27 cellular contexts compared by ENCODE assay signal in the genomic region with DNA sequence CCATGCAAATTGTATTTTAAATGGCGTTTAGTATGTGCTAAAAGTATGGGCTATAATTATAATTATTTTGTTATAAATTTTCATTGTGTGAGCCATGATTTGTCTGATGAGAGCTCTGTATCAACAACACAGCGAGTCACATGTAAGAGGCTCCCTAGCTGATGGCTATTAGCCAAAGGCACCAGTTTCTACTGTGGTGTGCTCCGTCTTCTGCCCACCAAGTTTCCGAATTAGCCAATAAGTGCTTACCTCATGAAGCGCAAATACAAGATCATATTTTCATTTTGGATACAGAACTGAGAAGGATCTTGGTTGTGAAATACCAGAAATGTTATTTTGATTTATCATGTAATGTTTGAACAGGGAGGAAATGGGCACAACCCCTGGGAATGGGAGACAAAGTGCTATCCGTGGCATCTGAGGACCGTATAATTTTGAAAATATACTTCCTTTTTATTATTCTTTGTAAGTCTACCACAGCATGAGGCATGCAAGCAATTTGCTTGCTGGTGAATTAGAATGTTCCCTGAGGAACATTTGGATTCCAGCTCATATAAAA.
DNase-seq lines count a peak whose midpoint lies in the region; ATAC-seq, FAIRE-seq and TF ChIP-seq lines count a peak whose summit lies in the region.
"Had no signal": no experiment of that assay in that cellular context is flagged by ENCODE, and none has a peak within 500 bp of the region (broad histone marks: within the 10 kb centered on the region; RNA-seq: fewer than 3 reads in every experiment).

No MANE protein-coding gene starts in this region.

- TF ChIP-seq EP300 in SK-N-SH (IDR thresholded peaks at IDR 0.05; ENCODE audit: borderline replicate concordance in 1 of 2, low read depth in 1 of 2, low read length in 1 of 2), result no peak

- H3K27me3 ChIP-seq in SK-N-SH (ENCODE audit: insufficient read depth) (no peaks in the 10 kb centered on the region), astrocyte (ENCODE audit: insufficient read depth, low read length) (no peaks in the 10 kb centered on the region), prostate gland (replicated peaks; ENCODE audit: insufficient read depth) (no peaks in the 10 kb centered on the region)
- H3K27me3 ChIP-seq: cardiac muscle cell, gastrocnemius medialis, tibial nerve had no signal

- no peak overlapping the region for H3K4me3 Mint-ChIP-seq in astrocyte (ENCODE audit: unreplicated experiment)
- H3K4me3 Mint-ChIP-seq: activated B cell treated with CpG ODN at 0.5 μM for 24 hours; activated CD4-positive, alpha-beta memory T cell treated with anti-CD3 and anti-CD28 coated beads, Interleukin-2, amount 10 ng/mL, durations not matched to agents 7 days and 5 days; activated naive CD8-positive, alpha-beta T cell treated with anti-CD3 and anti-CD28 coated beads, Interleukin-2, amount 50 U/mL, for 24 hours; IgD-negative memory B cell; neural crest cell; stimulated activated naive CD8-positive, alpha-beta T cell treated with anti-CD3 and anti-CD28 coated beads, Interleukin-15, Interleukin-2, amounts not matched to agents 100 ng/mL and 50 ng/mL, for 24 hours had no signal

- no peaks in the 10 kb centered on the region for H3K9me2 ChIP-seq in SK-N-SH

- FAIRE-seq in astrocyte (lab: Jason Lieb, UNC), result no peak
- FAIRE-seq: islet of Langerhans had no signal

- H3K9ac ChIP-seq in SK-N-SH, result no peak overlapping the region
- H3K9ac ChIP-seq in astrocyte (ENCODE audit: low read length), result no peak overlapping the region

- peaks cover 2% of the 10 kb centered on the region for H3K9me3 Mint-ChIP-seq in astrocyte (ENCODE audit: unreplicated experiment)
- H3K9me3 Mint-ChIP-seq: activated B cell treated with CpG ODN at 0.5 μM for 24 hours; activated CD4-positive, alpha-beta memory T cell treated with anti-CD3 and anti-CD28 coated beads, Interleukin-2, amount 10 ng/mL, durations not matched to agents 7 days and 5 days; activated naive CD8-positive, alpha-beta T cell treated with anti-CD3 and anti-CD28 coated beads, Interleukin-2, amount 50 U/mL, for 24 hours; IgD-negative memory B cell; neural crest cell; stimulated activated naive CD8-positive, alpha-beta T cell treated with anti-CD3 and anti-CD28 coated beads, Interleukin-15, Interleukin-2, amounts not matched to agents 100 ng/mL and 50 ng/mL, for 24 hours had no signal

- H3K9me3 ChIP-seq in SK-N-SH, result no peaks in the 10 kb centered on the region
- H3K9me3 ChIP-seq in astrocyte (ENCODE audit: insufficient read depth, low read depth, low read length), result no peaks in the 10 kb centered on the region
- H3K9me3 ChIP-seq in prostate gland, result no peaks in the 10 kb centered on the region
- H3K9me3 ChIP-seq: Caco-2, gastrocnemius medialis, tibial nerve had no signal

- WGBS in SK-N-SH (ENCODE audit: low lambda C conversion rate), result 65% methylated on average over 7 of the region's 7 CpGs
- 57% methylated on average over 7 of the region's 7 CpGs for WGBS in prostate gland

- no peak for TF ChIP-seq POLR2A in prostate gland (IDR thresholded peaks at IDR 0.05)

- no peak for ATAC-seq in SK-N-SH treated with all-trans-retinoic acid at 6 μM for 48 hours
- ATAC-seq: activated naive CD8-positive, alpha-beta T cell treated with anti-CD3 and anti-CD28 coated beads, Interleukin-2, amount 50 U/mL, for 24 hours; gastrocnemius medialis had no signal

- no peaks in the 10 kb centered on the region for H3K36me3 Mint-ChIP-seq in astrocyte (ENCODE audit: low read depth, unreplicated experiment)
- H3K36me3 Mint-ChIP-seq: IgD-negative memory B cell had no signal

- H3K36me3 ChIP-seq in SK-N-SH (replicated peaks in 1 of 2; ENCODE audit: control insufficient read depth in 1 of 2, insufficient read depth in 2 of 2, low read length in 1 of 2) (no peaks in the 10 kb centered on the region), astrocyte (ENCODE audit: insufficient read depth, low read length) (no peaks in the 10 kb centered on the region), prostate gland (no peaks in the 10 kb centered on the region)
- H3K36me3 ChIP-seq: cardiac muscle cell, gastrocnemius medialis, tibial nerve had no signal

- H3F3A ChIP-seq in SK-N-SH (replicated peaks; ENCODE audit: insufficient read depth), result no peaks in the 10 kb centered on the region

- H3K27ac Mint-ChIP-seq in astrocyte (ENCODE audit: unreplicated experiment), result no peak overlapping the region
- H3K27ac Mint-ChIP-seq: activated B cell treated with CpG ODN at 0.5 μM for 24 hours; activated CD4-positive, alpha-beta memory T cell treated with anti-CD3 and anti-CD28 coated beads, Interleukin-2, amount 10 ng/mL, durations not matched to agents 7 days and 5 days; activated naive CD8-positive, alpha-beta T cell treated with anti-CD3 and anti-CD28 coated beads, Interleukin-2, amount 50 U/mL, for 24 hours; IgD-negative memory B cell; stimulated activated naive CD8-positive, alpha-beta T cell treated with anti-CD3 and anti-CD28 coated beads, Interleukin-15, Interleukin-2, amounts not matched to agents 100 ng/mL and 50 ng/mL, for 24 hours had no signal

- no peak overlapping the region for H3K4me3 ChIP-seq in SK-N-SH (ENCODE audit: low read depth in 2 of 2, low read length in 1 of 2)
- no peak overlapping the region for H3K4me3 ChIP-seq in astrocyte (ENCODE audit: insufficient read depth, low read depth, low read length)
- no peak overlapping the region for H3K4me3 ChIP-seq in prostate gland
- H3K4me3 ChIP-seq: cardiac muscle cell, gastrocnemius medialis, tibial nerve had no signal

- intact Hi-C loops in prostate gland (cut with DNase I), result no loop called here

- no peak overlapping the region for H3K4me2 ChIP-seq in SK-N-SH
- H3K4me2 ChIP-seq in astrocyte (ENCODE audit: low read length), result no peak overlapping the region

- DNase-seq in SK-N-SH (no peak), astrocyte (ENCODE audit: low read depth) (peak; percentile 23), fibroblast of the conjunctiva (ENCODE audit: low read depth) (peak; percentile 27), stromal cell of bone marrow (ENCODE audit: low read depth) (peak; percentile 44), prostate gland (ENCODE audit: low spot score) (no peak)
- no peak for DNase-seq in stimulated activated naive CD4-positive, alpha-beta T cell (lab: John Stamatoyannopoulos, UW)
- DNase-seq in activated CD4-positive, alpha-beta T cell treated with anti-CD3 and anti-CD28 coated beads, Interleukin-2, amount 50 U/mL, for 1 hour, result no peak
- DNase-seq: activated B cell treated with CpG ODN at 0.5 μM for 24 hours; activated CD4-positive, alpha-beta memory T cell treated with anti-CD3 and anti-CD28 coated beads, Interleukin-2, amount 10 ng/mL, durations not matched to agents 7 days and 5 days; activated gamma-delta T cell; activated naive CD8-positive, alpha-beta T cell treated with anti-CD3 and anti-CD28 coated beads, Interleukin-2, amount 50 U/mL, for 24 hours; Caco-2; dermis blood vessel endothelial cell; gastrocnemius medialis; H7; hypothalamus; NCI-H526; stimulated activated CD4-positive, alpha-beta T cell treated with anti-CD3 and anti-CD28 coated beads, Interleukin-4, amount 100 ng/mL, for 24 hours; T1000 had no signal

- H3K27me3 Mint-ChIP-seq in astrocyte (ENCODE audit: low read depth, unreplicated experiment), result no peaks in the 10 kb centered on the region
- H3K27me3 Mint-ChIP-seq: activated B cell treated with CpG ODN at 0.5 μM for 24 hours, IgD-negative memory B cell had no signal

- no peaks in the 10 kb centered on the region for H3K4me1 Mint-ChIP-seq in astrocyte (ENCODE audit: low read depth, unreplicated experiment)
- H3K4me1 Mint-ChIP-seq: activated B cell treated with CpG ODN at 0.5 μM for 24 hours; activated CD4-positive, alpha-beta memory T cell treated with anti-CD3 and anti-CD28 coated beads, Interleukin-2, amount 10 ng/mL, durations not matched to agents 7 days and 5 days; activated naive CD8-positive, alpha-beta T cell treated with anti-CD3 and anti-CD28 coated beads, Interleukin-2, amount 50 U/mL, for 24 hours; IgD-negative memory B cell had no signal

- no peaks in the 10 kb centered on the region for H3K79me2 ChIP-seq in SK-N-SH (ENCODE audit: insufficient read depth)
- no peaks in the 10 kb centered on the region for H3K79me2 ChIP-seq in astrocyte (ENCODE audit: insufficient read depth, low read length)

- CTCF ChIA-PET in SK-N-SH (lab: Yijun Ruan, JAX), result interaction anchor here (1.2 kb wide), 1 partner anchor 18 kb away, joined by 3 read pairs; no protein-coding TSS in a partner anchor

- H2AFZ ChIP-seq in SK-N-SH (ENCODE audit: low read depth) (0 out of 2 replicates have a peak overlapping the region, but pooled peaks have one; percentile 33), astrocyte (ENCODE audit: low read depth, low read length) (no peak overlapping the region)

- H4K20me1 ChIP-seq in SK-N-SH (ENCODE audit: insufficient read depth) (no peaks in the 10 kb centered on the region), astrocyte (ENCODE audit: insufficient read depth, low read length) (no peaks in the 10 kb centered on the region)

- TF ChIP-seq RAD21 in SK-N-SH (IDR thresholded peaks at IDR 0.05; ENCODE audit: low read length), result no peak

- POLR2A ChIA-PET in SK-N-SH (lab: Yijun Ruan, JAX), result no interaction called here

- H3K27ac ChIP-seq in SK-N-SH (ENCODE audit: low read depth in 2 of 2, low read length in 1 of 2) (peak overlapping the region in 1 of 2 experiments; percentile 11; a peak in 1 of 4 replicates), astrocyte (ENCODE audit: low read depth, low read length) (no peak overlapping the region), prostate gland (no peak overlapping the region)
- H3K27ac ChIP-seq: 22Rv1, cardiac muscle cell, gastrocnemius medialis had no signal

- TF ChIP-seq CTCF in SK-N-SH (IDR thresholded peaks at IDR 0.05), result no peak
- TF ChIP-seq CTCF in astrocyte (IDR thresholded peaks at IDR 0.05; ENCODE audit: insufficient read depth, low read depth, low read length), result no peak
- no peak for TF ChIP-seq CTCF in prostate gland (IDR thresholded peaks at IDR 0.05)

- H3K4me1 ChIP-seq in SK-N-SH (ENCODE audit: control insufficient read depth in 1 of 2, insufficient read depth in 2 of 2, low read depth in 1 of 2, low read length in 1 of 2), result peaks cover 0 to 9% of the 10 kb centered on the region in 2 experiments; a peak in 2 of 4 replicates
- no peaks in the 10 kb centered on the region for H3K4me1 ChIP-seq in astrocyte (ENCODE audit: insufficient read depth, low read length)
- H3K4me1 ChIP-seq in prostate gland (replicated peaks), result no peaks in the 10 kb centered on the region

TF ChIP-seq in SK-N-SH, 30 proteins besides CTCF, POLR2A, EP300 and RAD21 (continues in another document):
- TF ChIP-seq FOSL2 (IDR thresholded peaks at IDR 0.05; ENCODE audit: borderline replicate concordance, low read depth), result no peak
- TF ChIP-seq POLR2AphosphoS5 (IDR thresholded peaks at IDR 0.05; ENCODE audit: low read depth, low read length), result no peak
- no peak for TF ChIP-seq CHD2 (IDR thresholded peaks at IDR 0.05; ENCODE audit: low read length, partially characterized antibody)

TF ChIP-seq in SK-N-SH treated with all-trans-retinoic acid at 6 μM for 48 hours, 23 proteins besides CTCF, POLR2A, EP300 and RAD21 (continues in another document):
- no peak for TF ChIP-seq ZFP30 (CRISPR knock-in tag; IDR thresholded peaks at IDR 0.05)
- no peak for TF ChIP-seq TCF4 (CRISPR knock-in tag; IDR thresholded peaks at IDR 0.05; ENCODE audit: borderline replicate concordance)
- no peak for TF ChIP-seq OSR1 (CRISPR knock-in tag; IDR thresholded peaks at IDR 0.05)
- TF ChIP-seq GLIS3 (CRISPR knock-in tag; IDR thresholded peaks at IDR 0.05), result no peak
- TF ChIP-seq ARNTL (CRISPR knock-in tag; IDR thresholded peaks at IDR 0.05; ENCODE audit: borderline replicate concordance, low read depth), result no peak

Comparison
In these comparisons a context has a peak if more than half of its experiments do, and no peak if none do; other contexts are left out.
1. DNase-seq: peak in astrocyte (single experiment), fibroblast of the conjunctiva (single experiment) and stromal cell of bone marrow (single experiment); none in SK-N-SH (single experiment), prostate gland (single experiment), stimulated activated naive CD4-positive, alpha-beta T cell (0 of 6) and activated CD4-positive, alpha-beta T cell treated with anti-CD3 and anti-CD28 coated beads, Interleukin-2, amount 50 U/mL, for 1 hour (single experiment).